In the genomic region with DNA sequence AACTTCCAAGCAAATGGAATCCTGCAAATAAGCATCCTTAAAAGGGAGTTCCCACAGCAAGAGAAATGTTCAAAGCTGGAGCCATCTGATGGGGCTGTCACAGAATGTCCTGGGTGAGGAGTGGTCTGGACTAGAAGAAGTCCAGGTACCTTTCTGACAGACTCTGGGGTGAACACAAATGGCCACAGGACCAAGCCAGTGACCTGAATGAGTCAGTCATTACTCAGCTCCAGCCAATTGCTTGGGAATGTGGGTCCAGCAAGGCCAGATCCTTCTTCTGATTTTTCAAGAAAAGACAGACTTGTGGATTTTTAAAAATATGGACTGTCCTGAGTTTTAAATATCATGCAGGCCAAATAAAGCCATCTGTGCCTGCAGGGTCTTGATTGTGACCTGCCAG, we compare ENCODE assay signal across 12 cellular contexts. TPM values are rescaled to one million over a fixed set of nuclear protein-coding genes. Genes with fewer than 3 reads are reported as not detected.
DNase-seq lines count a peak whose midpoint lies in the region; ATAC-seq and TF ChIP-seq lines count a peak whose summit lies in the region.
"Had no signal": no experiment of that assay in that cellular context is flagged by ENCODE, and none has a peak within 500 bp of the region (broad histone marks: within the 10 kb centered on the region; RNA-seq: fewer than 3 reads in every experiment).

No MANE protein-coding gene starts in this region.

- no peak for ATAC-seq in stimulated activated effector memory CD8-positive, alpha-beta T cell treated with anti-CD3 and anti-CD28 coated beads, Interleukin-12 subunit alpha, Interleukin-12 subunit beta, amount 100 ng/mL, for 72 hours
- ATAC-seq in sciatic nerve (no peak), GM18505 (IDR thresholded peaks at IDR 0.05; ENCODE audit: unreplicated experiment) (no peak)

- no peak for TF ChIP-seq POLR2A in GM18505 (IDR thresholded peaks at IDR 0.05; ENCODE audit: borderline replicate concordance, extremely low read depth, insufficient read depth, insufficient read length)

- H3K4me1 Mint-ChIP-seq in stimulated activated effector memory CD8-positive, alpha-beta T cell treated with anti-CD3 and anti-CD28 coated beads, Interleukin-12 subunit alpha, Interleukin-12 subunit beta, amount 100 ng/mL, for 72 hours = peaks cover 66% of the 10 kb centered on the region

- intact Hi-C loops in sciatic nerve (cut with DNase I) = no loop called here

- peaks cover 32% of the 10 kb centered on the region for H3K36me3 Mint-ChIP-seq in stimulated activated effector memory CD8-positive, alpha-beta T cell treated with anti-CD3 and anti-CD28 coated beads, Interleukin-12 subunit alpha, Interleukin-12 subunit beta, amount 100 ng/mL, for 72 hours

- no peak overlapping the region for H3K4me3 Mint-ChIP-seq in stimulated activated effector memory CD8-positive, alpha-beta T cell treated with anti-CD3 and anti-CD28 coated beads, Interleukin-12 subunit alpha, Interleukin-12 subunit beta, amount 100 ng/mL, for 72 hours

- H3K27ac Mint-ChIP-seq in stimulated activated effector memory CD8-positive, alpha-beta T cell treated with anti-CD3 and anti-CD28 coated beads, Interleukin-12 subunit alpha, Interleukin-12 subunit beta, amount 100 ng/mL, for 72 hours = peak overlapping the region; percentile 94

- H3K4me3 ChIP-seq in fibroblast of mammary gland (ENCODE audit: control insufficient read depth, low read depth, low read length) = no peak overlapping the region
- H3K4me3 ChIP-seq: mucosa of descending colon had no signal

- peaks cover 2% of the 10 kb centered on the region for H3K9me3 Mint-ChIP-seq in stimulated activated effector memory CD8-positive, alpha-beta T cell treated with anti-CD3 and anti-CD28 coated beads, Interleukin-12 subunit alpha, Interleukin-12 subunit beta, amount 100 ng/mL, for 72 hours
- H3K9me3 Mint-ChIP-seq: activated naive CD8-positive, alpha-beta T cell treated with anti-CD3 and anti-CD28 coated beads, Interleukin-2, amount 10 ng/mL, durations not matched to agents 7 days and 5 days; stimulated activated naive CD8-positive, alpha-beta T cell treated with anti-CD3 and anti-CD28 coated beads, Interleukin-15, amount 100 ng/mL, for 72 hours had no signal

- no peak for TF ChIP-seq CTCF in fibroblast of mammary gland (conservative IDR thresholded peaks at IDR 0.05; ENCODE audit: control insufficient read depth, insufficient read depth, low read depth, low read length)

- peak; percentile 45 for DNase-seq in GM04504 (ENCODE audit: low read depth)
- peak; percentile 68 to 78 for DNase-seq in SW 1271 (lab: John Stamatoyannopoulos, UW)
- peak; percentile 83 for DNase-seq in fibroblast of mammary gland (ENCODE audit: low read depth)
- DNase-seq in stimulated activated effector memory CD8-positive, alpha-beta T cell treated with anti-CD3 and anti-CD28 coated beads, Interleukin-12 subunit alpha, Interleukin-12 subunit beta, amount 100 ng/mL, for 72 hours (ENCODE audit: low spot score in 2 of 2) = no peak
- DNase-seq in sciatic nerve (ENCODE audit: low spot score) = no peak
- DNase-seq in NCI-H146 treated with DMSO at 0.1 percent for 48 hours (lab: John Stamatoyannopoulos, UW; ENCODE audit: unreplicated experiment) = no peak
- DNase-seq: activated naive CD8-positive, alpha-beta T cell treated with anti-CD3 and anti-CD28 coated beads, Interleukin-2, amount 10 ng/mL, durations not matched to agents 7 days and 5 days; mucosa of descending colon; NK-92 treated with Interleukin-12 subunit alpha and Interleukin-12 subunit beta, amount 100 ng/mL, for 24 hours; stimulated activated naive CD8-positive, alpha-beta T cell treated with anti-CD3 and anti-CD28 coated beads, Interleukin-15, amount 100 ng/mL, for 72 hours; WERI-Rb-1 had no signal

RNA-seq across cellular contexts. Expression of a gene that starts 30.1 kb away (rescaled TPM):
- total RNA-seq in sciatic nerve = 29.0 TPM

Comparison
In these comparisons a context has a peak if more than half of its experiments do, and no peak if none do; other contexts are left out.
1. DNase-seq: peak in GM04504 (single experiment), SW 1271 (2 of 2) and fibroblast of mammary gland (single experiment); none in stimulated activated effector memory CD8-positive, alpha-beta T cell treated with anti-CD3 and anti-CD28 coated beads, Interleukin-12 subunit alpha, Interleukin-12 subunit beta, amount 100 ng/mL, for 72 hours (0 of 2), sciatic nerve (single experiment) and NCI-H146 treated with DMSO at 0.1 percent for 48 hours (single experiment).